ENCODE assay signal across 1 cellular context in the genomic region with DNA sequence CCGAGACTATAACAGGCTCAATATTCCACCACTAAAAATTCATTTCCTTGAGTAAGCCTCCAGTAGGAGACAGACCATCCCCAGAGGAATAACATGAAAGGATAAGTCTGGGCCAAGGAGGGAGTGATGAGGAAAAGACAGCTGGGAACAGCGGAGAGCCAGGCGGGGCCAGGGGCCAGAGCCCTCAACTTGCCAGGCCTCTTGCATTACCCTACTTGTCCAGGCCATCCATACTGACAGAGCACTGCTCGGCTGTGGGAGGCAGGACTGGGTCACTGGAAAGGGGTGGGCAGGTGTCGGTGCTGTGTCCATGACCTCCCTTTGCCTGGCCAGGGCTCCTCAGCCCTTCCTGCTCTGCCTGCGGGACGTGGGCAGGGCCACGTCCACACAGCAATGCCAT.
TF ChIP-seq lines count a peak whose summit lies in the region.

No MANE protein-coding gene starts in this region.

TF ChIP-seq in H1, 55 proteins besides CTCF, POLR2A, EP300 and RAD21:
- TF ChIP-seq FOSL1 (IDR thresholded peaks at IDR 0.05; ENCODE audit: insufficient read depth, low read depth, low read length) (no peak), RXRA (IDR thresholded peaks at IDR 0.05; ENCODE audit: insufficient read depth, low read depth, low read length) (no peak), SIX5 (IDR thresholded peaks at IDR 0.05; ENCODE audit: low read depth, low read length) (no peak), RBBP5 (IDR thresholded peaks at IDR 0.05; ENCODE audit: borderline replicate concordance, low read depth, low read length) (no peak), KDM1A (IDR thresholded peaks at IDR 0.05; ENCODE audit: borderline replicate concordance, low read length) (no peak), NANOG (IDR thresholded peaks at IDR 0.05; ENCODE audit: insufficient read depth, low read depth, low read length, poor library complexity, severe bottlenecking) (no peak), BRCA1 (IDR thresholded peaks at IDR 0.05; ENCODE audit: low read depth, low read length) (no peak), SIRT6 (IDR thresholded peaks at IDR 0.05; ENCODE audit: low read length) (no peak), YY1 (IDR thresholded peaks at IDR 0.05; ENCODE audit: low read depth, low read length) (no peak), MAFK (IDR thresholded peaks at IDR 0.05; ENCODE audit: low read depth, low read length) (no peak), CBX5 (IDR thresholded peaks at IDR 0.05; ENCODE audit: low read depth, low read length) (no peak), HDAC2 (IDR thresholded peaks at IDR 0.05; ENCODE audit: borderline replicate concordance in 1 of 2, low read depth in 2 of 2, low read length in 2 of 2) (no peak)
- TF ChIP-seq, protein P1, sequence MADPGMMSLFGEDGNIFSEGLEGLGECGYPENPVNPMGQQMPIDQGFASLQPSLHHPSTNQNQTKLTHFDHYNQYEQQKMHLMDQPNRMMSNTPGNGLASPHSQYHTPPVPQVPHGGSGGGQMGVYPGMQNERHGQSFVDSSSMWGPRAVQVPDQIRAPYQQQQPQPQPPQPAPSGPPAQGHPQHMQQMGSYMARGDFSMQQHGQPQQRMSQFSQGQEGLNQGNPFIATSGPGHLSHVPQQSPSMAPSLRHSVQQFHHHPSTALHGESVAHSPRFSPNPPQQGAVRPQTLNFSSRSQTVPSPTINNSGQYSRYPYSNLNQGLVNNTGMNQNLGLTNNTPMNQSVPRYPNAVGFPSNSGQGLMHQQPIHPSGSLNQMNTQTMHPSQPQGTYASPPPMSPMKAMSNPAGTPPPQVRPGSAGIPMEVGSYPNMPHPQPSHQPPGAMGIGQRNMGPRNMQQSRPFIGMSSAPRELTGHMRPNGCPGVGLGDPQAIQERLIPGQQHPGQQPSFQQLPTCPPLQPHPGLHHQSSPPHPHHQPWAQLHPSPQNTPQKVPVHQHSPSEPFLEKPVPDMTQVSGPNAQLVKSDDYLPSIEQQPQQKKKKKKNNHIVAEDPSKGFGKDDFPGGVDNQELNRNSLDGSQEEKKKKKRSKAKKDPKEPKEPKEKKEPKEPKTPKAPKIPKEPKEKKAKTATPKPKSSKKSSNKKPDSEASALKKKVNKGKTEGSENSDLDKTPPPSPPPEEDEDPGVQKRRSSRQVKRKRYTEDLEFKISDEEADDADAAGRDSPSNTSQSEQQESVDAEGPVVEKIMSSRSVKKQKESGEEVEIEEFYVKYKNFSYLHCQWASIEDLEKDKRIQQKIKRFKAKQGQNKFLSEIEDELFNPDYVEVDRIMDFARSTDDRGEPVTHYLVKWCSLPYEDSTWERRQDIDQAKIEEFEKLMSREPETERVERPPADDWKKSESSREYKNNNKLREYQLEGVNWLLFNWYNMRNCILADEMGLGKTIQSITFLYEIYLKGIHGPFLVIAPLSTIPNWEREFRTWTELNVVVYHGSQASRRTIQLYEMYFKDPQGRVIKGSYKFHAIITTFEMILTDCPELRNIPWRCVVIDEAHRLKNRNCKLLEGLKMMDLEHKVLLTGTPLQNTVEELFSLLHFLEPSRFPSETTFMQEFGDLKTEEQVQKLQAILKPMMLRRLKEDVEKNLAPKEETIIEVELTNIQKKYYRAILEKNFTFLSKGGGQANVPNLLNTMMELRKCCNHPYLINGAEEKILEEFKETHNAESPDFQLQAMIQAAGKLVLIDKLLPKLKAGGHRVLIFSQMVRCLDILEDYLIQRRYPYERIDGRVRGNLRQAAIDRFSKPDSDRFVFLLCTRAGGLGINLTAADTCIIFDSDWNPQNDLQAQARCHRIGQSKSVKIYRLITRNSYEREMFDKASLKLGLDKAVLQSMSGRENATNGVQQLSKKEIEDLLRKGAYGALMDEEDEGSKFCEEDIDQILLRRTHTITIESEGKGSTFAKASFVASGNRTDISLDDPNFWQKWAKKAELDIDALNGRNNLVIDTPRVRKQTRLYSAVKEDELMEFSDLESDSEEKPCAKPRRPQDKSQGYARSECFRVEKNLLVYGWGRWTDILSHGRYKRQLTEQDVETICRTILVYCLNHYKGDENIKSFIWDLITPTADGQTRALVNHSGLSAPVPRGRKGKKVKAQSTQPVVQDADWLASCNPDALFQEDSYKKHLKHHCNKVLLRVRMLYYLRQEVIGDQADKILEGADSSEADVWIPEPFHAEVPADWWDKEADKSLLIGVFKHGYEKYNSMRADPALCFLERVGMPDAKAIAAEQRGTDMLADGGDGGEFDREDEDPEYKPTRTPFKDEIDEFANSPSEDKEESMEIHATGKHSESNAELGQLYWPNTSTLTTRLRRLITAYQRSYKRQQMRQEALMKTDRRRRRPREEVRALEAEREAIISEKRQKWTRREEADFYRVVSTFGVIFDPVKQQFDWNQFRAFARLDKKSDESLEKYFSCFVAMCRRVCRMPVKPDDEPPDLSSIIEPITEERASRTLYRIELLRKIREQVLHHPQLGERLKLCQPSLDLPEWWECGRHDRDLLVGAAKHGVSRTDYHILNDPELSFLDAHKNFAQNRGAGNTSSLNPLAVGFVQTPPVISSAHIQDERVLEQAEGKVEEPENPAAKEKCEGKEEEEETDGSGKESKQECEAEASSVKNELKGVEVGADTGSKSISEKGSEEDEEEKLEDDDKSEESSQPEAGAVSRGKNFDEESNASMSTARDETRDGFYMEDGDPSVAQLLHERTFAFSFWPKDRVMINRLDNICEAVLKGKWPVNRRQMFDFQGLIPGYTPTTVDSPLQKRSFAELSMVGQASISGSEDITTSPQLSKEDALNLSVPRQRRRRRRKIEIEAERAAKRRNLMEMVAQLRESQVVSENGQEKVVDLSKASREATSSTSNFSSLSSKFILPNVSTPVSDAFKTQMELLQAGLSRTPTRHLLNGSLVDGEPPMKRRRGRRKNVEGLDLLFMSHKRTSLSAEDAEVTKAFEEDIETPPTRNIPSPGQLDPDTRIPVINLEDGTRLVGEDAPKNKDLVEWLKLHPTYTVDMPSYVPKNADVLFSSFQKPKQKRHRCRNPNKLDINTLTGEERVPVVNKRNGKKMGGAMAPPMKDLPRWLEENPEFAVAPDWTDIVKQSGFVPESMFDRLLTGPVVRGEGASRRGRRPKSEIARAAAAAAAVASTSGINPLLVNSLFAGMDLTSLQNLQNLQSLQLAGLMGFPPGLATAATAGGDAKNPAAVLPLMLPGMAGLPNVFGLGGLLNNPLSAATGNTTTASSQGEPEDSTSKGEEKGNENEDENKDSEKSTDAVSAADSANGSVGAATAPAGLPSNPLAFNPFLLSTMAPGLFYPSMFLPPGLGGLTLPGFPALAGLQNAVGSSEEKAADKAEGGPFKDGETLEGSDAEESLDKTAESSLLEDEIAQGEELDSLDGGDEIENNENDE (IDR thresholded peaks at IDR 0.05; ENCODE audit: insufficient replicate concordance, low read length), result no peak
- TF ChIP-seq, protein P2, sequence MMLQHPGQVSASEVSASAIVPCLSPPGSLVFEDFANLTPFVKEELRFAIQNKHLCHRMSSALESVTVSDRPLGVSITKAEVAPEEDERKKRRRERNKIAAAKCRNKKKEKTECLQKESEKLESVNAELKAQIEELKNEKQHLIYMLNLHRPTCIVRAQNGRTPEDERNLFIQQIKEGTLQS (IDR thresholded peaks at IDR 0.05; ENCODE audit: insufficient read depth, low read depth, low read length), result no peak
